10 cellular contexts compared by ENCODE assay signal in genomic region chr10:29895436-29895835, GRCh38.
DNase-seq lines count a peak whose midpoint lies in the region; ATAC-seq and TF ChIP-seq lines count a peak whose summit lies in the region.
"Had no signal": no experiment of that assay in that cellular context is flagged by ENCODE, and none has a peak within 500 bp of the region (broad histone marks: within the 10 kb centered on the region; RNA-seq: fewer than 3 reads in every experiment).

No MANE protein-coding gene starts in this region.

- H3K4me1 ChIP-seq in lung (ENCODE audit: control insufficient read depth in 2 of 2, insufficient read depth in 2 of 2, low read length in 2 of 2) (no peaks in the 10 kb centered on the region), tibial artery (peaks cover 0 to 45% (median 18%) of the 10 kb centered on the region in 4 donors)

- 61 to 82% methylated on average over 6 of the region's 6 CpGs for WGBS in lung, 2 donors

- H3K4me3 Mint-ChIP-seq in T-helper 17 cell: no peak overlapping the region

- intact Hi-C loops in tibial artery (cut with DNase I; ENCODE audit: low total_unique reads): loop anchor here (10.0 kb wide), 1 partner anchor 49 kb away; no protein-coding TSS in a partner anchor

- no peaks in the 10 kb centered on the region for H3K36me3 ChIP-seq in lung (ENCODE audit: control insufficient read depth in 2 of 2, insufficient read depth in 2 of 2, low read length in 2 of 2)
- no peaks in the 10 kb centered on the region for H3K36me3 ChIP-seq in tibial artery

- ATAC-seq in lung (ENCODE audit: insufficient read depth, low FRiP score) (peak; percentile 58), T-helper 17 cell (no peak)

- H3K27ac Mint-ChIP-seq in T-helper 17 cell: no peak overlapping the region
- H3K27ac Mint-ChIP-seq: activated T-helper 2 cell treated with anti-CD3 and anti-CD28 coated beads, Interferon-gamma antibody, Interleukin-2, Interleukin-4, amounts not matched to agents 10 μg/mL and 5 μg/mL and 100 μg/mL, durations not matched to agents 14 hours and 24 hours and 36 hours had no signal

- no peaks in the 10 kb centered on the region for H3K27me3 ChIP-seq in lung (ENCODE audit: control insufficient read depth, insufficient read depth)
- no peaks in the 10 kb centered on the region for H3K27me3 ChIP-seq in tibial artery

- H3K9me3 ChIP-seq in lung (ENCODE audit: control insufficient read depth in 2 of 2, insufficient read depth in 1 of 2, low read length in 1 of 2): no peaks in the 10 kb centered on the region
- H3K9me3 ChIP-seq in tibial artery: no peaks in the 10 kb centered on the region
- H3K9me3 ChIP-seq in T-helper 17 cell (ENCODE audit: control insufficient read depth, low read length, poor library complexity, severe bottlenecking): no peaks in the 10 kb centered on the region

- H3K27ac ChIP-seq in lung (ENCODE audit: low read depth in 1 of 2, low read length in 1 of 2): peak overlapping the region in 1 of 2 donors; percentile 41
- H3K27ac ChIP-seq in tibial artery: peak overlapping the region; percentile 75 to 78

- no peaks in the 10 kb centered on the region for H3K4me1 Mint-ChIP-seq in T-helper 17 cell

- DNase-seq in LHCN-M2 (ENCODE audit: low read depth): peak; percentile 75
- DNase-seq in epithelial cell of esophagus (ENCODE audit: low read depth): peak; percentile 26
- DNase-seq in lung (ENCODE audit: low spot score): peak; percentile 33
- DNase-seq in tibial artery: peak; percentile 84 to 92
- no peak for DNase-seq in NCI-H524 (lab: John Stamatoyannopoulos, UW)
- no peak for DNase-seq in T-helper 17 cell
- DNase-seq in NOMO-1 treated with DMSO at 0.1 percent for 48 hours (lab: John Stamatoyannopoulos, UW; ENCODE audit: unreplicated experiment): no peak
- DNase-seq in DMS153 treated with DMSO at 0.1 percent for 48 hours (lab: John Stamatoyannopoulos, UW; ENCODE audit: unreplicated experiment): no peak
- DNase-seq: MM.1S had no signal

- H3K27me3 Mint-ChIP-seq in T-helper 17 cell: peaks cover 24% of the 10 kb centered on the region

- TF ChIP-seq CTCF in epithelial cell of esophagus (IDR thresholded peaks at IDR 0.05; ENCODE audit: insufficient read depth, low read depth, low read length, missing control alignments) (no peak), lung (IDR thresholded peaks at IDR 0.05; ENCODE audit: control extremely low read depth, extremely low read depth) (no peak), tibial artery (IDR thresholded peaks at IDR 0.05) (no peak)

- no peaks in the 10 kb centered on the region for H3K36me3 Mint-ChIP-seq in T-helper 17 cell (ENCODE audit: low read depth)

- H3K4me3 ChIP-seq in epithelial cell of esophagus (ENCODE audit: low read length) (no peak overlapping the region), lung (no peak overlapping the region), tibial artery (peak overlapping the region in 1 of 2 donors; percentile 3)

Comparison
In these comparisons a context has a peak if more than half of its experiments do, and no peak if none do; other contexts are left out.
1. DNase-seq: peak in LHCN-M2 (single experiment), epithelial cell of esophagus (single experiment), lung (single experiment) and tibial artery (2 of 2); none in NCI-H524 (0 of 2), T-helper 17 cell (0 of 3), NOMO-1 treated with DMSO at 0.1 percent for 48 hours (single experiment) and DMS153 treated with DMSO at 0.1 percent for 48 hours (single experiment).